1 cellular context compared by ENCODE assay signal in the genomic region with DNA sequence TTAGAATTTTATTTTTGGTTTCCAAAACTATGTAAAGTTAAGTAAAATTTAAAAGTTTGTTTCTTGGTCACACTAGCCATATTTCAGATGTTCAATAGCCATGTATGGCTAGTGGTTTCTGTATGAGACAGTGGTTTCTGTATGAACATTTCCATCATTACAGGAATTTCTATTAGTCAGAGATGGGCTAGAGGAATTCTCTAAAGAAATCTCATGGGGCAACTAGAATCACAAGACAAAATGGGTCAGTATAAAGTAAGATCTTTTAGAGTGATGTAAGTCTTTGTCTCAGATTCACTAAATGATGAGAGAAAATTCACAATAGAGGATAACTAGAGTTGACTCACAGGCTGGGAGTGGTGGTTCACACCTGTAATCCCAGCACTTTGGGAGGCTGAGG.
TF ChIP-seq lines count a peak whose summit lies in the region.

No MANE protein-coding gene starts in this region.

TF ChIP-seq in GM23338, 12 proteins besides CTCF, POLR2A, EP300 and RAD21 (continued from another document):
- TF ChIP-seq, protein P1, sequence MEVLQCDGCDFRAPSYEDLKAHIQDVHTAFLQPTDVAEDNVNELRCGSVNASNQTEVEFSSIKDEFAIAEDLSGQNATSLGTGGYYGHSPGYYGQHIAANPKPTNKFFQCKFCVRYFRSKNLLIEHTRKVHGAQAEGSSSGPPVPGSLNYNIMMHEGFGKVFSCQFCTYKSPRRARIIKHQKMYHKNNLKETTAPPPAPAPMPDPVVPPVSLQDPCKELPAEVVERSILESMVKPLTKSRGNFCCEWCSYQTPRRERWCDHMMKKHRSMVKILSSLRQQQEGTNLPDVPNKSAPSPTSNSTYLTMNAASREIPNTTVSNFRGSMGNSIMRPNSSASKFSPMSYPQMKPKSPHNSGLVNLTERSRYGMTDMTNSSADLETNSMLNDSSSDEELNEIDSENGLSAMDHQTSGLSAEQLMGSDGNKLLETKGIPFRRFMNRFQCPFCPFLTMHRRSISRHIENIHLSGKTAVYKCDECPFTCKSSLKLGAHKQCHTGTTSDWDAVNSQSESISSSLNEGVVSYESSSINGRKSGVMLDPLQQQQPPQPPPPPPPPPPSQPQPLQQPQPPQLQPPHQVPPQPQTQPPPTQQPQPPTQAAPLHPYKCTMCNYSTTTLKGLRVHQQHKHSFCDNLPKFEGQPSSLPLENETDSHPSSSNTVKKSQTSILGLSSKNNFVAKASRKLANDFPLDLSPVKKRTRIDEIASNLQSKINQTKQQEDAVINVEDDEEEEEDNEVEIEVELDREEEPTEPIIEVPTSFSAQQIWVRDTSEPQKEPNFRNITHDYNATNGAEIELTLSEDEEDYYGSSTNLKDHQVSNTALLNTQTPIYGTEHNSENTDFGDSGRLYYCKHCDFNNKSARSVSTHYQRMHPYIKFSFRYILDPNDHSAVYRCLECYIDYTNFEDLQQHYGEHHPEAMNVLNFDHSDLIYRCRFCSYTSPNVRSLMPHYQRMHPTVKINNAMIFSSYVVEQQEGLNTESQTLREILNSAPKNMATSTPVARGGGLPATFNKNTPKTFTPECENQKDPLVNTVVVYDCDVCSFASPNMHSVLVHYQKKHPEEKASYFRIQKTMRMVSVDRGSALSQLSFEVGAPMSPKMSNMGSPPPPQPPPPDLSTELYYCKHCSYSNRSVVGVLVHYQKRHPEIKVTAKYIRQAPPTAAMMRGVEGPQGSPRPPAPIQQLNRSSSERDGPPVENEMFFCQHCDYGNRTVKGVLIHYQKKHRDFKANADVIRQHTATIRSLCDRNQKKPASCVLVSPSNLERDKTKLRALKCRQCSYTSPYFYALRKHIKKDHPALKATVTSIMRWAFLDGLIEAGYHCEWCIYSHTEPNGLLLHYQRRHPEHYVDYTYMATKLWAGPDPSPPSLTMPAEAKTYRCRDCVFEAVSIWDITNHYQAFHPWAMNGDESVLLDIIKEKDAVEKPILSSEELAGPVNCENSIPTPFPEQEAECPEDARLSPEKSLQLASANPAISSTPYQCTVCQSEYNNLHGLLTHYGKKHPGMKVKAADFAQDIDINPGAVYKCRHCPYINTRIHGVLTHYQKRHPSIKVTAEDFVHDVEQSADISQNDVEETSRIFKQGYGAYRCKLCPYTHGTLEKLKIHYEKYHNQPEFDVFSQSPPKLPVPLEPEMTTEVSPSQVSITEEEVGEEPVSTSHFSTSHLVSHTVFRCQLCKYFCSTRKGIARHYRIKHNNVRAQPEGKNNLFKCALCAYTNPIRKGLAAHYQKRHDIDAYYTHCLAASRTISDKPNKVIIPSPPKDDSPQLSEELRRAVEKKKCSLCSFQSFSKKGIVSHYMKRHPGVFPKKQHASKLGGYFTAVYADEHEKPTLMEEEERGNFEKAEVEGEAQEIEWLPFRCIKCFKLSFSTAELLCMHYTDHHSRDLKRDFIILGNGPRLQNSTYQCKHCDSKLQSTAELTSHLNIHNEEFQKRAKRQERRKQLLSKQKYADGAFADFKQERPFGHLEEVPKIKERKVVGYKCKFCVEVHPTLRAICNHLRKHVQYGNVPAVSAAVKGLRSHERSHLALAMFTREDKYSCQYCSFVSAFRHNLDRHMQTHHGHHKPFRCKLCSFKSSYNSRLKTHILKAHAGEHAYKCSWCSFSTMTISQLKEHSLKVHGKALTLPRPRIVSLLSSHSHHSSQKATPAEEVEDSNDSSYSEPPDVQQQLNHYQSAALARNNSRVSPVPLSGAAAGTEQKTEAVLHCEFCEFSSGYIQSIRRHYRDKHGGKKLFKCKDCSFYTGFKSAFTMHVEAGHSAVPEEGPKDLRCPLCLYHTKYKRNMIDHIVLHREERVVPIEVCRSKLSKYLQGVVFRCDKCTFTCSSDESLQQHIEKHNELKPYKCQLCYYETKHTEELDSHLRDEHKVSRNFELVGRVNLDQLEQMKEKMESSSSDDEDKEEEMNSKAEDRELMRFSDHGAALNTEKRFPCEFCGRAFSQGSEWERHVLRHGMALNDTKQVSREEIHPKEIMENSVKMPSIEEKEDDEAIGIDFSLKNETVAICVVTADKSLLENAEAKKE (CRISPR knock-in tag; IDR thresholded peaks at IDR 0.05): no peak
- TF ChIP-seq ZNF331 (CRISPR knock-in tag; IDR thresholded peaks at IDR 0.05; ENCODE audit: low read depth) (no peak), JUNB (IDR thresholded peaks at IDR 0.05; ENCODE audit: unreplicated experiment) (no peak)
- TF ChIP-seq, protein P2, sequence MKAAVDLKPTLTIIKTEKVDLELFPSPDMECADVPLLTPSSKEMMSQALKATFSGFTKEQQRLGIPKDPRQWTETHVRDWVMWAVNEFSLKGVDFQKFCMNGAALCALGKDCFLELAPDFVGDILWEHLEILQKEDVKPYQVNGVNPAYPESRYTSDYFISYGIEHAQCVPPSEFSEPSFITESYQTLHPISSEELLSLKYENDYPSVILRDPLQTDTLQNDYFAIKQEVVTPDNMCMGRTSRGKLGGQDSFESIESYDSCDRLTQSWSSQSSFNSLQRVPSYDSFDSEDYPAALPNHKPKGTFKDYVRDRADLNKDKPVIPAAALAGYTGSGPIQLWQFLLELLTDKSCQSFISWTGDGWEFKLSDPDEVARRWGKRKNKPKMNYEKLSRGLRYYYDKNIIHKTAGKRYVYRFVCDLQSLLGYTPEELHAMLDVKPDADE (IDR thresholded peaks at IDR 0.05): no peak
